In the genomic region with DNA sequence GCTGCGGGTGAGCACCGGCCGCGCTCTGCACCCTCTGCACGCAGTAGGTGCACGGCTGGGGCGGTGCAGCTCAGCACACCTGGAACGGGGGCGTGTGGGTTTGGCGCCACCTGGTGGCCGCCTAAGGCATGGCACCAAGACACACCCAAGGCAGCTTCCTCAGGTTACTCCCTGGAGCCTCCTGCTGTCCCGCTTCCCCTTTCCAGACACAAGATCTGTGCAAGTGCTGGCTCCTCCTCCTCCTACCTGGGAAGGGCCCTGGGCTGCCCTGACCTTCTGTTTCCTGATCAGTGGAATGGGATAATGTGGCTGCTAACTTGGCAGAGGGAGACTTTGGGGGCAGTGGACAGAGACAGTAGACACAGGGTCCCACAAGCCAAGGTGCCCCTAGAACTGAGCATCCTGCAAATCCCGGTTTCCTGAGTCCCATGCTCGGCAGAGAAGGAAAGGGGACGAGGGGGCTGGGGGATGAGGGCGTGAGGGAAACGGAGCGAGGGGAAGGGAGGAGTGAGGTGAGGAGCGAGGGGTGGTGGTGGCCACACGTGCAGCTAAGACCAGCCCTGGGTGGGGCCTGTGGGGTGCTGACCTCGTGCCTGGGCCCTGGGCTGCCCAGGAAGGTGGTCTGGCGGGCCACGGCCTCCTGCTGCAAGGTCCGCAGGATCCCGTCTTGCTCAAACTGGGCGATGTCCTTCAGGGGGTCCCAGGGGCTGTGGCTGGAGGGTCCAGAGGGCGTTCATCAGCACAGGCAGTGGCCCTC, we compare ENCODE assay signal across 8 cellular contexts. TPM values are rescaled to one million over a fixed set of nuclear protein-coding genes. Genes with fewer than 3 reads are reported as not detected.
DNase-seq lines count a peak whose midpoint lies in the region; ATAC-seq and TF ChIP-seq lines count a peak whose summit lies in the region.

No MANE protein-coding gene starts in this region.

- POLR2A ChIA-PET in HEK293T (lab: Yijun Ruan, JAX), result interaction anchor here (1.6 kb wide), 1 partner anchor 100 kb away, joined by 4 read pairs; a partner anchor contains a TSS

- TF ChIP-seq RAD21 in liver (IDR thresholded peaks at IDR 0.05), result peak; percentile 93 to 99

- H3K9me3 ChIP-seq in DOHH2 (ENCODE audit: control insufficient read depth, insufficient read depth, low read length) (no peaks in the 10 kb centered on the region), liver (ENCODE audit: control insufficient read depth in 4 of 4, low read length in 3 of 4) (no peaks in the 10 kb centered on the region)

- H3K36me3 ChIP-seq in DOHH2 (ENCODE audit: control insufficient read depth, low read length) (no peaks in the 10 kb centered on the region), liver (ENCODE audit: control insufficient read depth in 4 of 4, insufficient read depth in 3 of 4, low read depth in 1 of 4, low read length in 3 of 4) (peaks cover 0 to 2% (median 0%) of the 10 kb centered on the region in 4 donors)

- H3K9me2 ChIP-seq in DOHH2 (replicated peaks; ENCODE audit: control insufficient read depth, low read length), result no peaks in the 10 kb centered on the region

- ATAC-seq in GM18517 (IDR thresholded peaks at IDR 0.05; ENCODE audit: unreplicated experiment), result no peak

- no peaks in the 10 kb centered on the region for H3F3A ChIP-seq in DOHH2 (ENCODE audit: control insufficient read depth, insufficient read depth)

- 42% methylated on average over 27 of the region's 27 CpGs for WGBS in liver

- H3K79me2 ChIP-seq in DOHH2 (ENCODE audit: control insufficient read depth, low read length), result no peaks in the 10 kb centered on the region

- CTCF ChIA-PET in HEK293T (lab: Yijun Ruan, JAX), result interaction anchor here (0.6 to 4.2 kb wide), 13 partner anchors 11 to 136 kb away, joined by 3 to 45 read pairs (median 3); no protein-coding TSS in a partner anchor

- H3K9ac ChIP-seq in liver (ENCODE audit: low read depth in 1 of 2, low read length in 2 of 2), result no peak overlapping the region

- H3K27ac ChIP-seq in DOHH2 (ENCODE audit: low read depth, low read length) (no peak overlapping the region), liver (ENCODE audit: low read depth in 1 of 2, low read length in 2 of 2) (no peak overlapping the region)

- DNase-seq in HEK293T (ENCODE audit: extremely low spot score), result peak; percentile 91
- peak; percentile 82 for DNase-seq in NCI-H2227 (lab: John Stamatoyannopoulos, UW; ENCODE audit: unreplicated experiment)
- peak; percentile 50 to 64 for DNase-seq in activated CD4-positive, alpha-beta T cell treated with anti-CD3 and anti-CD28 coated beads for 24 hours (ENCODE audit: low read depth in 2 of 2)
- peak; percentile 63 for DNase-seq in cerebellar cortex (ENCODE audit: low spot score)
- DNase-seq in stimulated activated CD4-positive, alpha-beta T cell treated with anti-CD3 and anti-CD28 coated beads, TNF-alpha, amount 100 ng/mL, for 48 hours (ENCODE audit: low read depth in 3 of 3), result peak; percentile 48 to 52 (median 50)

- H3K4me2 ChIP-seq in DOHH2 (ENCODE audit: low read length), result no peak overlapping the region

- TF ChIP-seq CTCF in DOHH2 (IDR thresholded peaks at IDR 0.05; ENCODE audit: low read depth, low read length, poor library complexity, severe bottlenecking) (peak; percentile 99), liver (IDR thresholded peaks at IDR 0.05; ENCODE audit: low read depth, low read length, missing input control) (peak; percentile 97)

- H4K20me1 ChIP-seq in DOHH2 (ENCODE audit: control insufficient read depth, insufficient read depth, low read depth, low read length), result no peaks in the 10 kb centered on the region

- H3K4me3 ChIP-seq in DOHH2 (ENCODE audit: low read length) (no peak overlapping the region), liver (ENCODE audit: low read depth in 1 of 3, low read length in 3 of 3) (no peak overlapping the region)

- H3K4me1 ChIP-seq in DOHH2 (ENCODE audit: control insufficient read depth, low read length) (peaks cover 6% of the 10 kb centered on the region; the same call in 1 of the 2 replicates), liver (ENCODE audit: control insufficient read depth in 4 of 4, insufficient read depth in 4 of 4, low read length in 3 of 4) (no peaks in the 10 kb centered on the region)

- no peaks in the 10 kb centered on the region for H3K27me3 ChIP-seq in DOHH2 (ENCODE audit: control insufficient read depth, low read length)
- H3K27me3 ChIP-seq in liver (ENCODE audit: control insufficient read depth in 4 of 4, insufficient read depth in 4 of 4, low read length in 3 of 4), result no peaks in the 10 kb centered on the region

TF ChIP-seq in HEK293T, 16 proteins besides CTCF, POLR2A, EP300 and RAD21:
- TF ChIP-seq FOXA1 (IDR thresholded peaks at IDR 0.05) (no peak), NFRKB (IDR thresholded peaks at IDR 0.05) (no peak), FOXM1 (IDR thresholded peaks at IDR 0.05; ENCODE audit: borderline replicate concordance) (no peak), ELF4 (IDR thresholded peaks at IDR 0.05) (no peak), HDGF (IDR thresholded peaks at IDR 0.05; ENCODE audit: borderline replicate concordance) (0 out of 2 replicates have a peak, but pooled peaks have one; percentile 57)

TF ChIP-seq in liver, 16 proteins besides CTCF, POLR2A, EP300 and RAD21:
- TF ChIP-seq TAF1 (conservative IDR thresholded peaks at IDR 0.05) (no peak), FOXA1 (IDR thresholded peaks at IDR 0.05) (no peak), JUND (IDR thresholded peaks at IDR 0.05) (no peak)
- TF ChIP-seq, protein P1, sequence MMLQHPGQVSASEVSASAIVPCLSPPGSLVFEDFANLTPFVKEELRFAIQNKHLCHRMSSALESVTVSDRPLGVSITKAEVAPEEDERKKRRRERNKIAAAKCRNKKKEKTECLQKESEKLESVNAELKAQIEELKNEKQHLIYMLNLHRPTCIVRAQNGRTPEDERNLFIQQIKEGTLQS (IDR thresholded peaks at IDR 0.05), result no peak
- TF ChIP-seq, protein P2, sequence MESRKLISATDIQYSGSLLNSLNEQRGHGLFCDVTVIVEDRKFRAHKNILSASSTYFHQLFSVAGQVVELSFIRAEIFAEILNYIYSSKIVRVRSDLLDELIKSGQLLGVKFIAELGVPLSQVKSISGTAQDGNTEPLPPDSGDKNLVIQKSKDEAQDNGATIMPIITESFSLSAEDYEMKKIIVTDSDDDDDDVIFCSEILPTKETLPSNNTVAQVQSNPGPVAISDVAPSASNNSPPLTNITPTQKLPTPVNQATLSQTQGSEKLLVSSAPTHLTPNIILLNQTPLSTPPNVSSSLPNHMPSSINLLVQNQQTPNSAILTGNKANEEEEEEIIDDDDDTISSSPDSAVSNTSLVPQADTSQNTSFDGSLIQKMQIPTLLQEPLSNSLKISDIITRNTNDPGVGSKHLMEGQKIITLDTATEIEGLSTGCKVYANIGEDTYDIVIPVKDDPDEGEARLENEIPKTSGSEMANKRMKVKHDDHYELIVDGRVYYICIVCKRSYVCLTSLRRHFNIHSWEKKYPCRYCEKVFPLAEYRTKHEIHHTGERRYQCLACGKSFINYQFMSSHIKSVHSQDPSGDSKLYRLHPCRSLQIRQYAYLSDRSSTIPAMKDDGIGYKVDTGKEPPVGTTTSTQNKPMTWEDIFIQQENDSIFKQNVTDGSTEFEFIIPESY (IDR thresholded peaks at IDR 0.05), result no peak

RNA-seq across cellular contexts. Expression of a gene that starts 34.8 kb away (rescaled TPM):
- 10 to 100 TPM; 15.2 to 40.1 TPM for total RNA-seq in liver
- polyA plus RNA-seq in liver, result 10 to 100 TPM; 15.5 to 28.7 TPM
